Comparison of ENCODE assay signal across 1 cellular context in genomic region chr12:26410686-26411085, GRCh38.
TF ChIP-seq lines count a peak whose summit lies in the region.

No MANE protein-coding gene starts in this region.

TF ChIP-seq in HepG2, 621 proteins besides CTCF, POLR2A, EP300 and RAD21 (continued from another document):
- TF ChIP-seq ZNF569 (CRISPR knock-in tag; IDR thresholded peaks at IDR 0.05; ENCODE audit: borderline replicate concordance) (no peak), PHF20 (CRISPR knock-in tag; IDR thresholded peaks at IDR 0.05) (no peak), ZBTB39 (CRISPR knock-in tag; IDR thresholded peaks at IDR 0.05) (no peak)
